In the genomic region with DNA sequence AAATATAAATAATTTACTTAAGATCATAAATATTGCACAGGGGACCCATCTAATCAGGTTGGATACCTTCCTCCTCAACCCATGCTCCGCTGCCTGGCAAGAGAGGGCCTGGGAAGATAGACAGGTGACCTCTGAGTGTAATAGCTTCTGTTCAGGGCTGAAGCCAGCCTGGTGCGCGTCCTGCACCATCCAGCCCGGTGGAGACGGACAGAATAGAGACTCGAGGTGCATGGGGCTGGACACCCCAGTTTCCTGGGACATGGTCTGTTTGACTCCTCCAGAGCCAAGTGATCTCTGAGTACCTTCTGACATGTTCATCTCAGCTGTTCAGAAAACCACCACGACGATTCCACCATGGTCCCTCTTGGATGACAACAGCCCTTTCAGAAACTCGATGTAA, we compare ENCODE assay signal across 26 cellular contexts.
"Had no signal": no experiment of that assay in that cellular context is flagged by ENCODE, and none has a peak within 500 bp of the region (broad histone marks: within the 10 kb centered on the region; RNA-seq: fewer than 3 reads in every experiment).

No MANE protein-coding gene starts in this region.

- H3K36me3 ChIP-seq: ascending aorta, brain microvascular endothelial cell had no signal

- H3K4me1 Mint-ChIP-seq: activated CD4-positive, alpha-beta T cell treated with anti-CD3 and anti-CD28 coated beads for 36 hours; activated CD4-positive, alpha-beta T cell treated with anti-CD3 and anti-CD28 coated beads, Interleukin-2, amount 10 ng/mL, durations not matched to agents 24 days and 14 days; activated CD8-positive, alpha-beta memory T cell treated with anti-CD3 and anti-CD28 coated beads, Interleukin-2, amount 10 ng/mL, durations not matched to agents 7 days and 5 days; activated naive CD4-positive, alpha-beta T cell treated with anti-CD3 and anti-CD28 coated beads, Interleukin-2, amount 50 U/mL, for 24 hours; activated naive CD8-positive, alpha-beta T cell treated with anti-CD3 and anti-CD28 coated beads for 36 hours; central memory CD8-positive, alpha-beta T cell had no signal

- H3K4me3 Mint-ChIP-seq: activated CD4-positive, alpha-beta memory T cell treated with anti-CD3 and anti-CD28 coated beads for 36 hours; activated CD4-positive, alpha-beta T cell treated with anti-CD3 and anti-CD28 coated beads for 36 hours; activated CD4-positive, alpha-beta T cell treated with anti-CD3 and anti-CD28 coated beads, Interleukin-2, amount 10 ng/mL, durations not matched to agents 24 days and 14 days; activated CD8-positive, alpha-beta memory T cell treated with anti-CD3 and anti-CD28 coated beads, Interleukin-2, amount 10 ng/mL, durations not matched to agents 7 days and 5 days; activated CD8-positive, alpha-beta T cell treated with anti-CD3 and anti-CD28 coated beads, Interleukin-2, amount 10 ng/mL, durations not matched to agents 7 days and 5 days; activated naive CD4-positive, alpha-beta T cell treated with anti-CD3 and anti-CD28 coated beads for 36 hours; activated naive CD4-positive, alpha-beta T cell treated with anti-CD3 and anti-CD28 coated beads, Interleukin-2, amount 50 U/mL, for 24 hours; activated naive CD8-positive, alpha-beta T cell treated with anti-CD3 and anti-CD28 coated beads for 36 hours; activated T-helper 1 cell treated with anti-CD3 and anti-CD28 coated beads, Interleukin-12 subunit alpha, Interleukin-12 subunit beta, Interleukin-2, Interleukin-4 antibody, amounts not matched to agents 30 ng/mL and 10 ng/mL and 1 ng/mL, durations not matched to agents 14 hours and 24 hours and 36 hours; central memory CD8-positive, alpha-beta T cell; dendritic cell treated with granulocyte-macrophage colony-stimulating factor and Interleukin-4, amounts not matched to agents 40 ng/mL and 50 ng/mL, for 4 days; endodermal cell had no signal

- H3K4me1 ChIP-seq: ascending aorta had no signal

- H3K9me3 Mint-ChIP-seq: activated CD4-positive, alpha-beta memory T cell treated with anti-CD3 and anti-CD28 coated beads for 36 hours; activated CD4-positive, alpha-beta T cell treated with anti-CD3 and anti-CD28 coated beads, Interleukin-2, amount 10 ng/mL, durations not matched to agents 24 days and 14 days; activated naive CD4-positive, alpha-beta T cell treated with anti-CD3 and anti-CD28 coated beads for 36 hours; activated naive CD4-positive, alpha-beta T cell treated with anti-CD3 and anti-CD28 coated beads, Interleukin-2, amount 50 U/mL, for 24 hours; activated naive CD8-positive, alpha-beta T cell treated with anti-CD3 and anti-CD28 coated beads for 36 hours; activated T-helper 1 cell treated with anti-CD3 and anti-CD28 coated beads, Interleukin-12 subunit alpha, Interleukin-12 subunit beta, Interleukin-2, Interleukin-4 antibody, amounts not matched to agents 30 ng/mL and 10 ng/mL and 1 ng/mL, durations not matched to agents 14 hours and 24 hours and 36 hours; activated T-helper 2 cell treated with anti-CD3 and anti-CD28 coated beads, Interferon-gamma antibody, Interleukin-2, Interleukin-4, amounts not matched to agents 10 μg/mL and 5 μg/mL and 100 μg/mL, durations not matched to agents 14 hours and 24 hours and 36 hours; dendritic cell treated with granulocyte-macrophage colony-stimulating factor and Interleukin-4, amounts not matched to agents 40 ng/mL and 50 ng/mL, for 4 days; endodermal cell had no signal

- ATAC-seq: activated CD4-positive, alpha-beta T cell treated with anti-CD3 and anti-CD28 coated beads for 36 hours; activated CD8-positive, alpha-beta memory T cell treated with anti-CD3 and anti-CD28 coated beads, Interleukin-2, amount 10 ng/mL, durations not matched to agents 7 days and 5 days; activated CD8-positive, alpha-beta T cell treated with anti-CD3 and anti-CD28 coated beads, Interleukin-2, amount 10 ng/mL, durations not matched to agents 7 days and 5 days; esophagus mucosa had no signal

- H3K27ac ChIP-seq: ascending aorta, brain microvascular endothelial cell, coronary artery, dorsolateral prefrontal cortex had no signal

- H3K27me3 ChIP-seq: ascending aorta, brain microvascular endothelial cell had no signal

- DNase-seq: activated CD4-positive, alpha-beta memory T cell treated with anti-CD3 and anti-CD28 coated beads for 36 hours; activated CD4-positive, alpha-beta T cell treated with anti-CD3 and anti-CD28 coated beads for 36 hours; activated CD4-positive, alpha-beta T cell treated with anti-CD3 and anti-CD28 coated beads, Interleukin-2, amount 10 ng/mL, durations not matched to agents 24 days and 14 days; activated CD4-positive, CD25-positive, alpha-beta regulatory T cell; activated CD4-positive, CD25-positive, alpha-beta regulatory T cell treated with anti-CD3 and anti-CD28 coated beads, Interleukin-2, amount 50 U/mL, for 72 hours; activated CD8-positive, alpha-beta memory T cell treated with anti-CD3 and anti-CD28 coated beads, Interleukin-2, amount 10 ng/mL, durations not matched to agents 7 days and 5 days; activated CD8-positive, alpha-beta memory T cell treated with anti-CD3 and anti-CD28 coated beads, Interleukin-2, amount 50 U/mL, for 4 hours; activated CD8-positive, alpha-beta T cell treated with anti-CD3 and anti-CD28 coated beads, Interleukin-2, amount 10 ng/mL, durations not matched to agents 7 days and 5 days; activated naive CD4-positive, alpha-beta T cell treated with anti-CD3 and anti-CD28 coated beads for 36 hours; activated naive CD8-positive, alpha-beta T cell treated with anti-CD3 and anti-CD28 coated beads for 36 hours; activated T-cell treated with anti-CD3 and anti-CD28 coated beads, Interleukin-2, amount 50 U/mL, for 1 hour; activated T-cell treated with anti-CD3 and anti-CD28 coated beads, Interleukin-2, amount 50 U/mL, for 48 hours; brain microvascular endothelial cell; dorsolateral prefrontal cortex; effector memory CD4-positive, alpha-beta T cell; endodermal cell; foreskin fibroblast; T-helper 2 cell had no signal

- H3K9me3 ChIP-seq: ascending aorta had no signal

- H3K27me3 Mint-ChIP-seq: activated CD4-positive, alpha-beta T cell treated with anti-CD3 and anti-CD28 coated beads, Interleukin-2, amount 10 ng/mL, durations not matched to agents 24 days and 14 days; activated CD8-positive, alpha-beta memory T cell treated with anti-CD3 and anti-CD28 coated beads, Interleukin-2, amount 10 ng/mL, durations not matched to agents 7 days and 5 days; dendritic cell treated with granulocyte-macrophage colony-stimulating factor and Interleukin-4, amounts not matched to agents 40 ng/mL and 50 ng/mL, for 4 days had no signal

- H3K4me3 ChIP-seq: ascending aorta, coronary artery, dorsolateral prefrontal cortex had no signal

- H3K27ac Mint-ChIP-seq: activated CD4-positive, alpha-beta memory T cell treated with anti-CD3 and anti-CD28 coated beads for 36 hours; activated CD4-positive, alpha-beta T cell treated with anti-CD3 and anti-CD28 coated beads for 36 hours; activated CD4-positive, alpha-beta T cell treated with anti-CD3 and anti-CD28 coated beads, Interleukin-2, amount 10 ng/mL, durations not matched to agents 24 days and 14 days; activated CD8-positive, alpha-beta memory T cell treated with anti-CD3 and anti-CD28 coated beads, Interleukin-2, amount 10 ng/mL, durations not matched to agents 7 days and 5 days; activated CD8-positive, alpha-beta T cell treated with anti-CD3 and anti-CD28 coated beads, Interleukin-2, amount 10 ng/mL, durations not matched to agents 7 days and 5 days; activated naive CD4-positive, alpha-beta T cell treated with anti-CD3 and anti-CD28 coated beads for 36 hours; activated naive CD4-positive, alpha-beta T cell treated with anti-CD3 and anti-CD28 coated beads, Interleukin-2, amount 50 U/mL, for 24 hours; activated naive CD8-positive, alpha-beta T cell treated with anti-CD3 and anti-CD28 coated beads for 36 hours; activated T-helper 1 cell treated with anti-CD3 and anti-CD28 coated beads, Interleukin-12 subunit alpha, Interleukin-12 subunit beta, Interleukin-2, Interleukin-4 antibody, amounts not matched to agents 30 ng/mL and 10 ng/mL and 1 ng/mL, durations not matched to agents 14 hours and 24 hours and 36 hours; activated T-helper 2 cell treated with anti-CD3 and anti-CD28 coated beads, Interferon-gamma antibody, Interleukin-2, Interleukin-4, amounts not matched to agents 10 μg/mL and 5 μg/mL and 100 μg/mL, durations not matched to agents 14 hours and 24 hours and 36 hours; dendritic cell treated with granulocyte-macrophage colony-stimulating factor and Interleukin-4, amounts not matched to agents 40 ng/mL and 50 ng/mL, for 4 days; endodermal cell had no signal

- H3K36me3 Mint-ChIP-seq: activated CD4-positive, alpha-beta memory T cell treated with anti-CD3 and anti-CD28 coated beads for 36 hours; activated CD8-positive, alpha-beta memory T cell treated with anti-CD3 and anti-CD28 coated beads, Interleukin-2, amount 10 ng/mL, durations not matched to agents 7 days and 5 days; activated naive CD4-positive, alpha-beta T cell treated with anti-CD3 and anti-CD28 coated beads, Interleukin-2, amount 50 U/mL, for 24 hours; activated naive CD8-positive, alpha-beta T cell treated with anti-CD3 and anti-CD28 coated beads for 36 hours had no signal
